ENCODE assay signal across 10 cellular contexts in genomic region chr21:46000731-46001641, GRCh38. TPM values are rescaled to one million over a fixed set of nuclear protein-coding genes. Genes with fewer than 3 reads are reported as not detected.
A peak's percentile ranks its signal among the peaks of the same experiment; 100 is the strongest.
DNase-seq lines count a peak whose midpoint lies in the region; ATAC-seq and TF ChIP-seq lines count a peak whose summit lies in the region.
"Had no signal": no experiment of that assay in that cellular context is flagged by ENCODE, and none has a peak within 500 bp of the region (broad histone marks: within the 10 kb centered on the region; RNA-seq: fewer than 3 reads in every experiment).

No MANE protein-coding gene starts in this region.

- no peaks in the 10 kb centered on the region for H3K27me3 Mint-ChIP-seq in activated naive CD4-positive, alpha-beta T cell treated with anti-CD3 and anti-CD28 coated beads, Interleukin-2, amount 10 ng/mL, durations not matched to agents 7 days and 5 days
- H3K27me3 Mint-ChIP-seq in activated naive CD4-positive, alpha-beta T cell treated with anti-CD3 and anti-CD28 coated beads for 36 hours (ENCODE audit: low read depth), result no peaks in the 10 kb centered on the region
- H3K27me3 Mint-ChIP-seq: T-cell had no signal

- TF ChIP-seq CTCF in dorsolateral prefrontal cortex (IDR thresholded peaks at IDR 0.05 in 54 of 56, conservative IDR thresholded peaks at IDR 0.05 in 2 of 56; ENCODE audit: low read depth in 1 of 56, partially characterized antibody in 56 of 56) (no peak), left lung (IDR thresholded peaks at IDR 0.05) (no peak), tibial artery (IDR thresholded peaks at IDR 0.05) (no peak)

- no peaks in the 10 kb centered on the region for H3K4me1 ChIP-seq in left lung
- H3K4me1 ChIP-seq in tibial artery, result no peaks in the 10 kb centered on the region
- H3K4me1 ChIP-seq in Karpas-422 (ENCODE audit: low read length), result no peaks in the 10 kb centered on the region

- peaks cover 7% of the 10 kb centered on the region for H3K9me3 Mint-ChIP-seq in activated naive CD4-positive, alpha-beta T cell treated with anti-CD3 and anti-CD28 coated beads, Interleukin-2, amount 10 ng/mL, durations not matched to agents 7 days and 5 days
- no peaks in the 10 kb centered on the region for H3K9me3 Mint-ChIP-seq in activated naive CD4-positive, alpha-beta T cell treated with anti-CD3 and anti-CD28 coated beads for 36 hours
- H3K9me3 Mint-ChIP-seq: T-cell had no signal

- H3K27me3 ChIP-seq in dorsolateral prefrontal cortex (no peaks in the 10 kb centered on the region), left lung (no peaks in the 10 kb centered on the region), tibial artery (no peaks in the 10 kb centered on the region), Karpas-422 (ENCODE audit: low read length) (no peaks in the 10 kb centered on the region)

- H3K4me3 ChIP-seq in dorsolateral prefrontal cortex, result no peak overlapping the region
- no peak overlapping the region for H3K4me3 ChIP-seq in left lung
- H3K4me3 ChIP-seq in tibial artery, result no peak overlapping the region
- no peak overlapping the region for H3K4me3 ChIP-seq in Karpas-422 (ENCODE audit: low read length)

- H3K9me3 ChIP-seq in left lung, result peaks cover 0 to 22% of the 10 kb centered on the region in 2 donors
- H3K9me3 ChIP-seq in tibial artery, result no peaks in the 10 kb centered on the region
- H3K9me3 ChIP-seq in Karpas-422 (ENCODE audit: low read length), result no peaks in the 10 kb centered on the region; the same call in 1 of the 2 replicates

- H3K27ac Mint-ChIP-seq in activated naive CD4-positive, alpha-beta T cell treated with anti-CD3 and anti-CD28 coated beads, Interleukin-2, amount 10 ng/mL, durations not matched to agents 7 days and 5 days, result no peak overlapping the region
- no peak overlapping the region for H3K27ac Mint-ChIP-seq in activated naive CD4-positive, alpha-beta T cell treated with anti-CD3 and anti-CD28 coated beads for 36 hours
- H3K27ac Mint-ChIP-seq: T-cell had no signal

- H3K4me2 ChIP-seq in Karpas-422 (ENCODE audit: low read depth, low read length, poor library complexity, severe bottlenecking), result no peak overlapping the region

- H3K9ac ChIP-seq in Karpas-422 (ENCODE audit: low read length), result no peak overlapping the region

- no peaks in the 10 kb centered on the region for H3K79me2 ChIP-seq in Karpas-422 (ENCODE audit: low read length)

- no peak overlapping the region for H2AFZ ChIP-seq in Karpas-422 (ENCODE audit: low read length)

- CTCF ChIA-PET in activated naive CD4-positive, alpha-beta T cell treated with anti-CD3 and anti-CD28 coated beads, Interleukin-2, amount 10 ng/mL, durations not matched to agents 7 days and 5 days (lab: Charles Lee), result interaction anchor here (0.7 kb wide), 1 partner anchor 21 kb away, joined by 3 read pairs; no protein-coding TSS in a partner anchor
- CTCF ChIA-PET in activated naive CD4-positive, alpha-beta T cell treated with anti-CD3 and anti-CD28 coated beads for 36 hours (lab: Charles Lee), result no interaction called here

- H4K20me1 ChIP-seq in Karpas-422 (ENCODE audit: insufficient read depth, low read depth, low read length), result no peaks in the 10 kb centered on the region

- peaks cover 0 to 47% of the 10 kb centered on the region in 2 donors for H3K36me3 ChIP-seq in left lung
- peaks cover 72 to 89% (median 88%) of the 10 kb centered on the region in 3 donors for H3K36me3 ChIP-seq in tibial artery
- H3K36me3 ChIP-seq in Karpas-422 (ENCODE audit: insufficient read depth, low read length), result no peaks in the 10 kb centered on the region

- no peak overlapping the region for H3K4me3 Mint-ChIP-seq in activated naive CD4-positive, alpha-beta T cell treated with anti-CD3 and anti-CD28 coated beads, Interleukin-2, amount 10 ng/mL, durations not matched to agents 7 days and 5 days
- no peak overlapping the region for H3K4me3 Mint-ChIP-seq in activated naive CD4-positive, alpha-beta T cell treated with anti-CD3 and anti-CD28 coated beads for 36 hours
- H3K4me3 Mint-ChIP-seq: T-cell had no signal

- peak; percentile 5 for ATAC-seq in left lung
- no peak for ATAC-seq in HG03135 (IDR thresholded peaks at IDR 0.05; ENCODE audit: unreplicated experiment)
- no peak for ATAC-seq in HG03196 (IDR thresholded peaks at IDR 0.05; ENCODE audit: unreplicated experiment)
- ATAC-seq: T-cell had no signal

- intact Hi-C loops in activated naive CD4-positive, alpha-beta T cell treated with anti-CD3 and anti-CD28 coated beads for 36 hours (cut with micrococcal nuclease), result no loop called here
- intact Hi-C loops in dorsolateral prefrontal cortex (cut with DNase I), result no loop called here
- intact Hi-C loops in left lung (cut with DNase I), result no loop called here
- intact Hi-C loops in tibial artery (cut with DNase I; ENCODE audit: low total_unique reads), result no loop called here

- DNase-seq in activated naive CD4-positive, alpha-beta T cell treated with anti-CD3 and anti-CD28 coated beads, Interleukin-2, amount 10 ng/mL, durations not matched to agents 7 days and 5 days, result peak; percentile 19
- no peak for DNase-seq in activated naive CD4-positive, alpha-beta T cell treated with anti-CD3 and anti-CD28 coated beads for 36 hours
- DNase-seq in dorsolateral prefrontal cortex (peak in 8 of 10 donors; percentile 1 to 40 (median 22)), left lung (peak; percentile 32 to 75), tibial artery (peak; percentile 18 to 70), Karpas-422 (no peak)
- DNase-seq: NCI-H2107 had no signal

- H3K4me1 Mint-ChIP-seq in activated naive CD4-positive, alpha-beta T cell treated with anti-CD3 and anti-CD28 coated beads, Interleukin-2, amount 10 ng/mL, durations not matched to agents 7 days and 5 days, result no peaks in the 10 kb centered on the region
- H3K4me1 Mint-ChIP-seq in activated naive CD4-positive, alpha-beta T cell treated with anti-CD3 and anti-CD28 coated beads for 36 hours (ENCODE audit: low read depth), result no peaks in the 10 kb centered on the region
- H3K4me1 Mint-ChIP-seq: T-cell had no signal

- H3K27ac ChIP-seq in dorsolateral prefrontal cortex, result no peak overlapping the region
- H3K27ac ChIP-seq in left lung, result no peak overlapping the region
- peak overlapping the region; percentile 1 to 50 for H3K27ac ChIP-seq in tibial artery
- H3K27ac ChIP-seq in Karpas-422 (ENCODE audit: low read length), result no peak overlapping the region

- H3K36me3 Mint-ChIP-seq in activated naive CD4-positive, alpha-beta T cell treated with anti-CD3 and anti-CD28 coated beads, Interleukin-2, amount 10 ng/mL, durations not matched to agents 7 days and 5 days, result peaks cover 2% of the 10 kb centered on the region
- H3K36me3 Mint-ChIP-seq in activated naive CD4-positive, alpha-beta T cell treated with anti-CD3 and anti-CD28 coated beads for 36 hours (ENCODE audit: low read depth), result no peaks in the 10 kb centered on the region
- H3K36me3 Mint-ChIP-seq: T-cell had no signal

- H3K9me2 ChIP-seq in Karpas-422 (replicated peaks; ENCODE audit: insufficient read depth, low read length), result no peaks in the 10 kb centered on the region

RNA-seq across cellular contexts. Expression of gene COL6A1, which starts 19.4 kb away (rescaled TPM):
- total RNA-seq in activated naive CD4-positive, alpha-beta T cell treated with anti-CD3 and anti-CD28 coated beads for 36 hours, result 1 to 10 TPM in 1 of 2 experiments, under 1 TPM in 1; 0.74 to 1.6 TPM
- total RNA-seq in dorsolateral prefrontal cortex, result 100 to 1,000 TPM in 9 of 120 experiments, 10 to 100 TPM in 111; 33.4 to 128 (median 64.7) TPM
- total RNA-seq in left lung, result 100 to 1,000 TPM; 272 to 322 TPM
- total RNA-seq in Karpas-422 (2014; rRNA removed; shearing (Covaris generic); ENCODE audit: low replicate concordance), result not detected in 2 replicates

Comparison
In these comparisons a context has a peak if more than half of its experiments do, and no peak if none do; other contexts are left out.
1. DNase-seq: peak in activated naive CD4-positive, alpha-beta T cell treated with anti-CD3 and anti-CD28 coated beads, Interleukin-2, amount 10 ng/mL, durations not matched to agents 7 days and 5 days (single experiment), dorsolateral prefrontal cortex (8 of 10), left lung (2 of 2) and tibial artery (2 of 2); none in activated naive CD4-positive, alpha-beta T cell treated with anti-CD3 and anti-CD28 coated beads for 36 hours (single experiment) and Karpas-422 (single experiment).
2. H3K27ac ChIP-seq: peak in tibial artery (2 of 2); none in dorsolateral prefrontal cortex (0 of 59), left lung (0 of 2) and Karpas-422 (single experiment).
3. RNA of gene COL6A1, which starts 19.4 kb away (total RNA-seq): 272 to 322 TPM in left lung and 33.4 to 128 TPM in dorsolateral prefrontal cortex; 0.74 to 1.6 TPM in activated naive CD4-positive, alpha-beta T cell treated with anti-CD3 and anti-CD28 coated beads for 36 hours and not detected in Karpas-422; every median in the first group is over 10 times any median in the second.